24 cellular contexts compared by ENCODE assay signal in genomic region chr11:83336993-83337392, GRCh38.
"Had no signal": no experiment of that assay in that cellular context is flagged by ENCODE, and none has a peak within 500 bp of the region (broad histone marks: within the 10 kb centered on the region; RNA-seq: fewer than 3 reads in every experiment).

No MANE protein-coding gene starts in this region.

- H3K9me3 ChIP-seq: SJCRH30 had no signal

- FAIRE-seq: HTR-8/SVneo, K562 had no signal

- H3K27ac ChIP-seq: HL-60, KMS-11, SJCRH30 had no signal

- H3K4me3 ChIP-seq: K562, SJCRH30 had no signal

- H3K4me1 ChIP-seq: SJCRH30 had no signal

- DNase-seq: Kasumi-1; MM.1S; NCI-H1092 treated with DMSO at 0.1 percent for 48 hours; NCI-H1436; NCI-H187; NCI-H2029; NCI-H2081 treated with DMSO at 0.1 percent for 48 hours; NCI-H2171; NCI-H226; NCI-H446; NCI-H510A; NCI-H524 treated with DMSO at 0.1 percent for 48 hours; NCI-H774; NK-92 treated with Interleukin-12 subunit alpha and Interleukin-12 subunit beta, amount 100 ng/mL, for 24 hours; PC-3; SHP77 treated with DMSO at 0.1 percent for 48 hours; SJCRH30 had no signal

- H3K27me3 ChIP-seq: SJCRH30 had no signal

- ATAC-seq: K562, Panc1, PC-3, Right ventricle myocardium inferior, SK-N-SH treated with all-trans-retinoic acid at 6 μM for 48 hours had no signal

- H3K36me3 ChIP-seq: SJCRH30 had no signal
